ENCODE assay signal across 17 cellular contexts in genomic region chr11:98137437-98137836, GRCh38.
A peak's percentile ranks its signal among the peaks of the same experiment; 100 is the strongest.
DNase-seq lines count a peak whose midpoint lies in the region; ATAC-seq, FAIRE-seq and TF ChIP-seq lines count a peak whose summit lies in the region.
"Had no signal": no experiment of that assay in that cellular context is flagged by ENCODE, and none has a peak within 500 bp of the region (broad histone marks: within the 10 kb centered on the region; RNA-seq: fewer than 3 reads in every experiment).

No MANE protein-coding gene starts in this region.

- H2AK5ac ChIP-seq in IMR-90 (ENCODE audit: low read depth, low read length) = no peak overlapping the region

- H3K27ac ChIP-seq in IMR-90 (ENCODE audit: insufficient read depth, low read length) (no peak overlapping the region), pancreas (no peak overlapping the region)
- H3K27ac ChIP-seq: BLaER1, C4-2B, GM23248 had no signal

- H3K27me3 ChIP-seq in IMR-90 (ENCODE audit: control insufficient read depth, insufficient read depth, low read length) (no peaks in the 10 kb centered on the region), pancreas (no peaks in the 10 kb centered on the region)
- H3K27me3 ChIP-seq: BLaER1 had no signal

- H2AK9ac ChIP-seq in IMR-90 (replicated peaks; ENCODE audit: low read depth, low read length, poor library complexity) = no peak overlapping the region

- H3K9me3 ChIP-seq in IMR-90 (ENCODE audit: control insufficient read depth, insufficient read depth, low read length) (no peaks in the 10 kb centered on the region), pancreas (no peaks in the 10 kb centered on the region)
- H3K9me3 ChIP-seq: BLaER1 had no signal

- H2BK15ac ChIP-seq in IMR-90 (ENCODE audit: low read depth, low read length) = no peak overlapping the region

- no peak overlapping the region for H3K56ac ChIP-seq in IMR-90 (ENCODE audit: extremely low read depth, insufficient read depth, low read length)

- CTCF ChIA-PET in IMR-90 (lab: Yijun Ruan, JAX) = no interaction called here

- no peak for TF ChIP-seq CTCF in IMR-90 (conservative IDR thresholded peaks at IDR 0.05; ENCODE audit: low read depth, low read length)
- TF ChIP-seq CTCF in cardiac fibroblast (IDR thresholded peaks at IDR 0.05; ENCODE audit: low read depth, low read length) = no peak
- no peak for TF ChIP-seq CTCF in pancreas (IDR thresholded peaks at IDR 0.05)

- H3K4me1 ChIP-seq in IMR-90 (ENCODE audit: control insufficient read depth, insufficient read depth, low read length) = no peaks in the 10 kb centered on the region
- no peaks in the 10 kb centered on the region for H3K4me1 ChIP-seq in pancreas
- H3K4me1 ChIP-seq: BLaER1, Caco-2 had no signal

- DNase-seq in IMR-90 = no peak
- peak; percentile 9 for DNase-seq in OCI-M1 (lab: John Stamatoyannopoulos, UW)
- DNase-seq in cardiac fibroblast (ENCODE audit: low read depth in 2 of 2) = peak; percentile 14 to 33
- no peak for DNase-seq in left colon
- DNase-seq in pancreas = no peak
- DNase-seq: Caco-2; CD4-positive, CD25-positive, alpha-beta regulatory T cell; CD8-positive, alpha-beta T cell; DMS153; DND-41; GM23248; H9 had no signal

- no peak overlapping the region for H2BK5ac ChIP-seq in IMR-90 (ENCODE audit: low read depth, low read length, poor library complexity, severe bottlenecking)

- H3K4me3 ChIP-seq in IMR-90 (ENCODE audit: insufficient read depth, low read depth, low read length) (no peak overlapping the region), cardiac fibroblast (replicated peaks in 1 of 2; ENCODE audit: low read depth in 2 of 2, low read length in 2 of 2) (no peak overlapping the region), pancreas (no peak overlapping the region)
- H3K4me3 ChIP-seq: BLaER1, GM23248 had no signal

- in situ Hi-C loops in IMR-90 (cut with MboI; ENCODE audit: low sequenced_read_pairs) = no loop called here

- FAIRE-seq in pancreas (lab: Jason Lieb, UNC) = no peak
- FAIRE-seq: GM12892 had no signal

- H3K18ac ChIP-seq in IMR-90 (ENCODE audit: low read depth, low read length) = no peak overlapping the region

- POLR2A ChIA-PET in IMR-90 (lab: Charles Lee; ENCODE audit: unreplicated experiment) = no interaction called here

- no peaks in the 10 kb centered on the region for H3K79me1 ChIP-seq in IMR-90 (ENCODE audit: low read depth in 1 of 2, low read length in 2 of 2)

- no peaks in the 10 kb centered on the region for H3K9me1 ChIP-seq in IMR-90 (ENCODE audit: insufficient read depth, low read length)

- ATAC-seq in IMR-90 (ENCODE audit: low read depth) = no peak
- no peak for ATAC-seq in left colon
- no peak for ATAC-seq in pancreas
- ATAC-seq in GM21717 (IDR thresholded peaks at IDR 0.05; ENCODE audit: unreplicated experiment) = no peak
- ATAC-seq: CD8-positive, alpha-beta T cell; HCT116 had no signal

- TF ChIP-seq POLR2A in IMR-90 (IDR thresholded peaks at IDR 0.05; ENCODE audit: low read depth, low read length) = no peak

- no peak overlapping the region for H2AFZ ChIP-seq in IMR-90 (replicated peaks; ENCODE audit: low read length, poor library complexity)
- H2AFZ ChIP-seq: GM23248 had no signal

- no peak overlapping the region for H4K91ac ChIP-seq in IMR-90 (ENCODE audit: insufficient read depth, low read depth, low read length)

- H3K9ac ChIP-seq in IMR-90 (ENCODE audit: low read depth, low read length) = no peak overlapping the region
- H3K9ac ChIP-seq: BLaER1, GM23248 had no signal

- WGBS in IMR-90 (ENCODE audit: extremely low coverage in 2 of 2, insufficient read length in 1 of 2), 2 experiments = no CpG with 5 or more reads among the region's 3 CpGs
- 71 to 73% methylated on average over 3 of the region's 3 CpGs for WGBS in pancreas, 2 donors

- H3K4ac ChIP-seq in IMR-90 (ENCODE audit: low read depth, low read length) = no peak overlapping the region

- dilution Hi-C loops in IMR-90 (cut with HindIII; ENCODE audit: low sequenced_read_pairs, unreplicated experiment) = no loop called here

- H3K23ac ChIP-seq in IMR-90 (ENCODE audit: low read depth, low read length) = no peak overlapping the region

- TF ChIP-seq RAD21 in IMR-90 (IDR thresholded peaks at IDR 0.05; ENCODE audit: low read length) = no peak

- H3K4me2 ChIP-seq in IMR-90 (ENCODE audit: low read depth, low read length) = no peak overlapping the region
- H3K4me2 ChIP-seq: BLaER1 had no signal

- no peak overlapping the region for H2BK20ac ChIP-seq in IMR-90 (ENCODE audit: low read depth, low read length)

- no peaks in the 10 kb centered on the region for H3K36me3 ChIP-seq in IMR-90 (ENCODE audit: control insufficient read depth, insufficient read depth, low read length)
- H3K36me3 ChIP-seq in pancreas = no peaks in the 10 kb centered on the region
- H3K36me3 ChIP-seq: BLaER1 had no signal

- H4K8ac ChIP-seq in IMR-90 (ENCODE audit: low read depth in 2 of 2, low read length in 2 of 2) = no peak overlapping the region

- H3K14ac ChIP-seq in IMR-90 (replicated peaks; ENCODE audit: low read depth, low read length) = no peak overlapping the region

- H4K5ac ChIP-seq in IMR-90 (ENCODE audit: low read depth, low read length) = no peak overlapping the region

- H4K20me1 ChIP-seq in IMR-90 (ENCODE audit: insufficient read depth, low read length) = no peaks in the 10 kb centered on the region
- H4K20me1 ChIP-seq: BLaER1 had no signal

- intact Hi-C loops in IMR-90 (cut with micrococcal nuclease) = loop anchor here (10.0 kb wide), 1 partner anchor 223 kb away; no protein-coding TSS in a partner anchor
- intact Hi-C loops in left colon (cut with DNase I, micrococcal nuclease) = no loop called here
- intact Hi-C loops in pancreas (cut with DNase I) = no loop called here

- no TSS peak for BruUV-seq in IMR-90 (replicated peaks; lab: Mats Ljungman, UMichigan)

- no peak overlapping the region for H2BK120ac ChIP-seq in IMR-90 (ENCODE audit: low read depth, low read length)

TF ChIP-seq in IMR-90, 13 proteins besides CTCF, POLR2A, EP300 and RAD21:
- TF ChIP-seq RCOR1 (IDR thresholded peaks at IDR 0.05; ENCODE audit: insufficient replicate concordance, low read length) = no peak
- TF ChIP-seq MXI1 (IDR thresholded peaks at IDR 0.05; ENCODE audit: borderline replicate concordance, low read depth, low read length) = no peak
- TF ChIP-seq ELK1 (IDR thresholded peaks at IDR 0.05; ENCODE audit: borderline replicate concordance, low read depth, low read length) = no peak
- TF ChIP-seq NFE2L2 (IDR thresholded peaks at IDR 0.05; ENCODE audit: low read depth, low read length) = no peak
- no peak for TF ChIP-seq USF2 (IDR thresholded peaks at IDR 0.05; ENCODE audit: low read depth, low read length)
- TF ChIP-seq CHD1 (IDR thresholded peaks at IDR 0.05; ENCODE audit: low read depth, low read length) = no peak
- TF ChIP-seq CEBPB (IDR thresholded peaks at IDR 0.05; ENCODE audit: low read depth, low read length) = peak; percentile 92
- TF ChIP-seq FOS (IDR thresholded peaks at IDR 0.05; ENCODE audit: low read depth, low read length) = no peak
- TF ChIP-seq SMC3 (IDR thresholded peaks at IDR 0.05; ENCODE audit: low read depth, low read length) = no peak

Comparison
In these comparisons a context has a peak if more than half of its experiments do, and no peak if none do; other contexts are left out.
1. DNase-seq: peak in OCI-M1 (single experiment) and cardiac fibroblast (2 of 2); none in IMR-90 (single experiment), left colon (0 of 2) and pancreas (0 of 6).